Comparison of ENCODE assay signal across 7 cellular contexts in genomic region chr7:56031556-56031955, GRCh38. TPM values are rescaled to one million over a fixed set of nuclear protein-coding genes. Genes with fewer than 3 reads are reported as not detected.
DNase-seq lines count a peak whose midpoint lies in the region; ATAC-seq, FAIRE-seq and TF ChIP-seq lines count a peak whose summit lies in the region.
"Not testable (repeated sequence)": the region's sequence is repeated elsewhere in the genome, so short reads cannot be mapped to it uniquely, and the experiment has no call there.

No MANE protein-coding gene starts in this region.

- not testable (repeated sequence) for H3K27ac ChIP-seq in DND-41 (ENCODE audit: low read length); PC-9; astrocyte (ENCODE audit: low read depth, low read length)

- H3F3A ChIP-seq in PC-9 (ENCODE audit: insufficient read depth, low read depth), result peaks cover 31% of the 10 kb centered on the region

- FAIRE-seq in astrocyte (lab: Jason Lieb, UNC), result not testable (repeated sequence)

- BruUV-seq in PC-9 (replicated peaks; lab: Mats Ljungman, UMichigan), result not testable (repeated sequence)

- H3K4me1 ChIP-seq in DND-41 (ENCODE audit: insufficient read depth, low read length), result peaks cover 32% of the 10 kb centered on the region
- H3K4me1 ChIP-seq in PC-9 (replicated peaks; ENCODE audit: insufficient read depth); astrocyte (ENCODE audit: insufficient read depth, low read length): not testable (repeated sequence)

- peaks cover 43% of the 10 kb centered on the region for H3K79me2 ChIP-seq in DND-41 (ENCODE audit: insufficient read depth, low read length)
- H3K79me2 ChIP-seq in PC-9 (ENCODE audit: low read depth), result peaks cover 28% of the 10 kb centered on the region
- H3K79me2 ChIP-seq in astrocyte (ENCODE audit: insufficient read depth, low read length), result not testable (repeated sequence)

- H3K4me3 Mint-ChIP-seq in WTC11, result peak overlapping the region; percentile 24; the same call in 1 of the 2 replicates
- peak overlapping the region; percentile 96 for H3K4me3 Mint-ChIP-seq in astrocyte (ENCODE audit: unreplicated experiment)
- H3K4me3 Mint-ChIP-seq in endothelial cell (ENCODE audit: unreplicated experiment), result peak overlapping the region; percentile 82
- peak overlapping the region; percentile 77 for H3K4me3 Mint-ChIP-seq in natural killer cell
- peak overlapping the region; percentile 12 for H3K4me3 Mint-ChIP-seq in stimulated activated naive CD8-positive, alpha-beta T cell treated with anti-CD3 and anti-CD28 coated beads, Interleukin-15, Interleukin-2, amounts not matched to agents 100 ng/mL and 50 ng/mL, for 24 hours

- ATAC-seq in DND-41 (ENCODE audit: insufficient read depth, low read depth); WTC11; natural killer cell: not testable (repeated sequence)

- peaks cover 41% of the 10 kb centered on the region for H3K36me3 ChIP-seq in DND-41 (ENCODE audit: insufficient read depth, low read length)
- H3K36me3 ChIP-seq in PC-9 (ENCODE audit: low read depth), result peaks cover 48% of the 10 kb centered on the region
- not testable (repeated sequence) for H3K36me3 ChIP-seq in astrocyte (ENCODE audit: insufficient read depth, low read length)

- POLR2A ChIA-PET in PC-9 (lab: Charles Lee; ENCODE audit: unreplicated experiment), result not testable (repeated sequence)
- POLR2A ChIA-PET in WTC11 (lab: Charles Lee), result interaction anchor here (2.5 kb wide), 1 partner anchor 20 kb away, joined by 13 read pairs; the partner anchor contains the start of genes CCT6A and PSPH

- not testable (repeated sequence) for H3K4me1 Mint-ChIP-seq in WTC11, natural killer cell
- peaks cover 15% of the 10 kb centered on the region for H3K4me1 Mint-ChIP-seq in astrocyte (ENCODE audit: low read depth, unreplicated experiment)
- peaks cover 13% of the 10 kb centered on the region for H3K4me1 Mint-ChIP-seq in endothelial cell (ENCODE audit: unreplicated experiment)
- peaks cover 13% of the 10 kb centered on the region for H3K4me1 Mint-ChIP-seq in stimulated activated naive CD8-positive, alpha-beta T cell treated with anti-CD3 and anti-CD28 coated beads, Interleukin-15, Interleukin-2, amounts not matched to agents 100 ng/mL and 50 ng/mL, for 24 hours (ENCODE audit: low read depth)

- not testable (repeated sequence) for H3K27me3 ChIP-seq in DND-41 (ENCODE audit: insufficient read depth, low read length, poor library complexity); PC-9 (ENCODE audit: insufficient read depth, low read depth); astrocyte (ENCODE audit: insufficient read depth, low read length)

- H3K27me3 Mint-ChIP-seq in WTC11 (ENCODE audit: low read depth); astrocyte (ENCODE audit: low read depth, unreplicated experiment); endothelial cell (ENCODE audit: unreplicated experiment); natural killer cell (ENCODE audit: low read depth in 2 of 2); stimulated activated naive CD8-positive, alpha-beta T cell treated with anti-CD3 and anti-CD28 coated beads, Interleukin-15, Interleukin-2, amounts not matched to agents 100 ng/mL and 50 ng/mL, for 24 hours: not testable (repeated sequence)

- H3K9me3 ChIP-seq in DND-41 (ENCODE audit: insufficient read depth, low read length, severe bottlenecking); PC-9 (ENCODE audit: insufficient read depth, low read depth); astrocyte (ENCODE audit: insufficient read depth, low read depth, low read length): not testable (repeated sequence)

- peaks cover 30% of the 10 kb centered on the region for H3K36me3 Mint-ChIP-seq in WTC11
- H3K36me3 Mint-ChIP-seq in astrocyte (ENCODE audit: low read depth, unreplicated experiment), result peaks cover 10% of the 10 kb centered on the region
- not testable (repeated sequence) for H3K36me3 Mint-ChIP-seq in endothelial cell (ENCODE audit: low read depth, unreplicated experiment); natural killer cell
- peaks cover 38% of the 10 kb centered on the region for H3K36me3 Mint-ChIP-seq in stimulated activated naive CD8-positive, alpha-beta T cell treated with anti-CD3 and anti-CD28 coated beads, Interleukin-15, Interleukin-2, amounts not matched to agents 100 ng/mL and 50 ng/mL, for 24 hours (ENCODE audit: low read depth)

- CTCF ChIA-PET in PC-9 (lab: Charles Lee); WTC11 (lab: Charles Lee): not testable (repeated sequence)

- not testable (repeated sequence) for TF ChIP-seq CTCF in DND-41 (IDR thresholded peaks at IDR 0.05; ENCODE audit: borderline replicate concordance, extremely low read depth, low read length, poor library complexity, severe bottlenecking); PC-9 (conservative IDR thresholded peaks at IDR 0.05); WTC11 (IDR thresholded peaks at IDR 0.05); astrocyte (IDR thresholded peaks at IDR 0.05; ENCODE audit: insufficient read depth, low read depth, low read length); endothelial cell (IDR thresholded peaks at IDR 0.05; ENCODE audit: unreplicated experiment); natural killer cell (IDR thresholded peaks at IDR 0.05)

- H3K9me3 Mint-ChIP-seq in WTC11; astrocyte (ENCODE audit: unreplicated experiment); endothelial cell (ENCODE audit: unreplicated experiment); natural killer cell; stimulated activated naive CD8-positive, alpha-beta T cell treated with anti-CD3 and anti-CD28 coated beads, Interleukin-15, Interleukin-2, amounts not matched to agents 100 ng/mL and 50 ng/mL, for 24 hours: not testable (repeated sequence)

- H3K9me2 ChIP-seq in PC-9 (ENCODE audit: insufficient read depth), result not testable (repeated sequence)

- not testable (repeated sequence) for H4K20me1 ChIP-seq in DND-41 (ENCODE audit: insufficient read depth, low read length); astrocyte (ENCODE audit: insufficient read depth, low read length)
- H4K20me1 ChIP-seq in PC-9 (ENCODE audit: insufficient read depth), result peaks cover 11% of the 10 kb centered on the region

- intact Hi-C loops in PC-9 (cut with micrococcal nuclease; ENCODE audit: unreplicated experiment); natural killer cell (cut with micrococcal nuclease): not testable (repeated sequence)

- not testable (repeated sequence) for H3K9ac ChIP-seq in DND-41 (ENCODE audit: low read depth, low read length); astrocyte (ENCODE audit: low read length)

- H3K4me3 ChIP-seq in DND-41 (ENCODE audit: low read depth in 1 of 2, low read length in 2 of 2); PC-9; astrocyte (ENCODE audit: insufficient read depth, low read depth, low read length): not testable (repeated sequence)

- H2AFZ ChIP-seq in DND-41 (ENCODE audit: low read depth, low read length); PC-9; astrocyte (ENCODE audit: low read depth, low read length): not testable (repeated sequence)

- H3K4me2 ChIP-seq in DND-41 (ENCODE audit: insufficient read depth, low read length), result peak overlapping the region; percentile 71
- H3K4me2 ChIP-seq in PC-9, result peak overlapping the region; percentile 70
- not testable (repeated sequence) for H3K4me2 ChIP-seq in astrocyte (ENCODE audit: low read length)

- H3K27ac Mint-ChIP-seq in WTC11; astrocyte (ENCODE audit: unreplicated experiment); natural killer cell; stimulated activated naive CD8-positive, alpha-beta T cell treated with anti-CD3 and anti-CD28 coated beads, Interleukin-15, Interleukin-2, amounts not matched to agents 100 ng/mL and 50 ng/mL, for 24 hours: not testable (repeated sequence)
- H3K27ac Mint-ChIP-seq in endothelial cell (ENCODE audit: unreplicated experiment), result peak overlapping the region; percentile 87

- DNase-seq in DND-41; PC-9; WTC11 (ENCODE audit: low spot score); astrocyte (ENCODE audit: low read depth); endothelial cell (ENCODE audit: low spot score); natural killer cell: not testable (repeated sequence)

RNA-seq across cellular contexts. Expression of gene PSPH, which starts 19.7 kb away (rescaled TPM):
- 89.5 and 103 TPM in 2 replicates for total RNA-seq in PC-9 (2021)
- 43.7 to 49.3 TPM (median 49.2 TPM) in 3 replicates for total RNA-seq in WTC11 (2021)
- total RNA-seq in astrocyte, result 69.2 and 72.7 TPM in 2 replicates
- total RNA-seq in endothelial cell (ENCODE audit: unreplicated experiment), result 38.1 TPM
- total RNA-seq in natural killer cell, result 1 to 10 TPM; 2.8 to 4.1 (median 3.8) TPM

RNA-seq across cellular contexts. Expression of gene CCT6A, which starts 20.0 kb away (rescaled TPM):
- 308 and 323 TPM in 2 replicates for total RNA-seq in PC-9 (2021)
- total RNA-seq in WTC11 (2021), result 208 to 246 TPM (median 209 TPM) in 3 replicates
- total RNA-seq in astrocyte, result 160 and 180 TPM in 2 replicates
- 174 TPM for total RNA-seq in endothelial cell (ENCODE audit: unreplicated experiment)
- total RNA-seq in natural killer cell, result 10 to 100 TPM; 48.1 to 65.3 (median 48.3) TPM

RNA-seq across cellular contexts. Expression of gene SUMF2, which starts 32.5 kb away (rescaled TPM):
- total RNA-seq in PC-9 (2021) (256 and 305 TPM in 2 replicates), WTC11 (2021) (99.6 to 105 TPM (median 99.6 TPM) in 3 replicates), astrocyte (87.8 and 96.0 TPM in 2 replicates), endothelial cell (ENCODE audit: unreplicated experiment) (110 TPM), natural killer cell (100 to 1,000 TPM; 130 to 147 (median 136) TPM)

Comparison
In these comparisons a context has a peak if more than half of its experiments do, and no peak if none do; other contexts are left out.
1. H3K4me3 Mint-ChIP-seq: peak in every context shown above with its lines; median percentile 96 in astrocyte; 82 in endothelial cell; 77 in natural killer cell; 24 in WTC11; 12 in stimulated activated naive CD8-positive, alpha-beta T cell treated with anti-CD3 and anti-CD28 coated beads, Interleukin-15, Interleukin-2, amounts not matched to agents 100 ng/mL and 50 ng/mL, for 24 hours.